Comparison of ENCODE assay signal across 19 cellular contexts in the genomic region with DNA sequence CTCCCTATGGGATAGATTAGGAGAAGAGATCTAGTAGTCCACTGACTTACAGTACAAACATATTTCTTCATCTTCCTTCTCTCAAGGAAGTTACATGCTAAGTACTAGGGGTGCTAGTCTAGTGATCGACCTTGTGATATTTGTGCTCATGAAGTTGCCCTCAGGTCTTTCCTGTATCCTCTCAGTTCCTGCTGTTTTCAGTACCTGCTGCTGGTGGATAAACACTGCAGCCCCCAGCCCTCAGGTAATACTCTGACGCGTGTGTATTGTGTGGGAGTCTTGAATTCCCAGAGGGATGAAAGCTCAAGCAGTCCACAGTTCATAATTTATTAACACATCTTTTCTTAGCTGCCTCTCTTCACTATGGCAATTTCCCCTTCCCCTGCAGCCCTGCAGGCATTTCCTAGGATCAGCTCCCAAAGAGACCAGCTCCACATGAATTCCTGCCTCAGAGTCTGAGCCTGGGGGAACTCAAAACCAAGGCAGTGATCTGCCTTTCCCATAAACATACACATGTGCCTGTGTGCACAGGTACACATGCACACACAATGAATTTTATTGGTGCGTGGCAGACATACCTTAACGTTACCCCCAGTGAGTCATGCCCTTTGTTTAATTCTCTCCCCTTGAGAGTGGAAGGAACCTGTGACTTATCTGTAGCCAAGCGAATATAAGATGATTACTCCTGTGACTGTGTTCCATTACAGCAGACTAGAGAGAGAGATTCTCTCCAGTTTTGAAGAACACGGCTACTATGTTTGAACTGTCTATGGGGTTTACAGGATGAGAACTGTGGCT. TPM values are rescaled to one million over a fixed set of nuclear protein-coding genes. Genes with fewer than 3 reads are reported as not detected.
DNase-seq lines count a peak whose midpoint lies in the region; ATAC-seq and TF ChIP-seq lines count a peak whose summit lies in the region.
"Had no signal": no experiment of that assay in that cellular context is flagged by ENCODE, and none has a peak within 500 bp of the region (broad histone marks: within the 10 kb centered on the region; RNA-seq: fewer than 3 reads in every experiment).

No MANE protein-coding gene starts in this region.

- H3K4me2 ChIP-seq in PC-9 = peak overlapping the region; percentile 71
- H3K4me2 ChIP-seq in smooth muscle cell = no peak overlapping the region

- peaks cover 76% of the 10 kb centered on the region for H3F3A ChIP-seq in PC-9 (ENCODE audit: insufficient read depth, low read depth)
- H3F3A ChIP-seq in smooth muscle cell (ENCODE audit: low read depth) = peaks cover 16% of the 10 kb centered on the region

- BruUV-seq in PC-9 (replicated peaks; lab: Mats Ljungman, UMichigan) = no TSS peak

- no peak overlapping the region for H3K9ac ChIP-seq in smooth muscle cell (ENCODE audit: low read depth)

- H3K4me3 ChIP-seq in PC-9 (no peak overlapping the region), smooth muscle cell (no peak overlapping the region), right cardiac atrium (ENCODE audit: low read length) (no peak overlapping the region)

- H3K27ac ChIP-seq in PC-9 (peak overlapping the region; percentile 35), smooth muscle cell (ENCODE audit: low read depth) (peak overlapping the region; percentile 51), right cardiac atrium (ENCODE audit: low read length) (no peak overlapping the region)

- no peaks in the 10 kb centered on the region for H3K9me2 ChIP-seq in PC-9 (ENCODE audit: insufficient read depth)

- no peaks in the 10 kb centered on the region for H3K27me3 ChIP-seq in PC-9 (ENCODE audit: insufficient read depth, low read depth)
- no peaks in the 10 kb centered on the region for H3K27me3 ChIP-seq in smooth muscle cell (ENCODE audit: low read depth)
- no peaks in the 10 kb centered on the region for H3K27me3 ChIP-seq in right cardiac atrium (ENCODE audit: control insufficient read depth, insufficient read depth)

- intact Hi-C loops in PC-9 (cut with micrococcal nuclease; ENCODE audit: unreplicated experiment) = no loop called here
- intact Hi-C loops in right cardiac atrium (cut with DNase I) = no loop called here

- ATAC-seq in GM18907 (IDR thresholded peaks at IDR 0.05; ENCODE audit: unreplicated experiment) (no peak), right cardiac atrium (no peak)
- ATAC-seq: effector memory CD8-positive, alpha-beta T cell had no signal

- H2AFZ ChIP-seq in PC-9 (no peak overlapping the region), smooth muscle cell (ENCODE audit: low read depth) (peak overlapping the region; percentile 5)

- H3K79me2 ChIP-seq in PC-9 (ENCODE audit: low read depth) (no peaks in the 10 kb centered on the region), smooth muscle cell (ENCODE audit: low read depth) (no peaks in the 10 kb centered on the region)

- H3K9me3 ChIP-seq in PC-9 (ENCODE audit: insufficient read depth, low read depth) (no peaks in the 10 kb centered on the region), smooth muscle cell (replicated peaks; ENCODE audit: low read depth) (no peaks in the 10 kb centered on the region), right cardiac atrium (ENCODE audit: control insufficient read depth, low read length) (no peaks in the 10 kb centered on the region)

- WGBS in smooth muscle cell (ENCODE audit: low lambda C conversion rate) = 72% methylated on average over 7 of the region's 7 CpGs
- WGBS in right cardiac atrium = 72% methylated on average over 7 of the region's 7 CpGs

- CTCF ChIA-PET in PC-9 (lab: Charles Lee) = no interaction called here

- TF ChIP-seq CTCF in PC-9 (conservative IDR thresholded peaks at IDR 0.05) (no peak), smooth muscle cell (IDR thresholded peaks at IDR 0.05; ENCODE audit: borderline replicate concordance, insufficient read depth, poor library complexity, severe bottlenecking) (no peak)

- POLR2A ChIA-PET in PC-9 (lab: Charles Lee; ENCODE audit: unreplicated experiment) = no interaction called here

- DNase-seq in NCI-H1417 (lab: John Stamatoyannopoulos, UW) (peak in 2 of 3 experiments; percentile 18 to 44), NCI-H1417 treated with DMSO at 0.1 percent for 48 hours (lab: John Stamatoyannopoulos, UW) (no peak), PC-9 (peak; percentile 20 to 91), islet precursor cell (peak; percentile 64), smooth muscle cell (lab: John Stamatoyannopoulos, UW; ENCODE audit: unreplicated experiment) (no peak), NCI-H446 (lab: John Stamatoyannopoulos, UW) (no peak), right cardiac atrium (no peak)
- DNase-seq: 8988T; activated CD8-positive, alpha-beta memory T cell treated with anti-CD3 and anti-CD28 coated beads for 24 hours; activated naive CD4-positive, alpha-beta T cell treated with anti-CD3 and anti-CD28 coated beads for 36 hours; CD4-positive, alpha-beta memory T cell; effector memory CD8-positive, alpha-beta T cell; NCI-H146; NCI-H510A; stimulated activated CD4-positive, alpha-beta T cell treated with anti-CD3 and anti-CD28 coated beads, Interleukin-4, amount 100 ng/mL, for 4 hours; stimulated activated naive CD4-positive, alpha-beta T cell had no signal

- peaks cover 88% of the 10 kb centered on the region for H3K4me1 ChIP-seq in PC-9 (replicated peaks; ENCODE audit: insufficient read depth)
- H3K4me1 ChIP-seq in smooth muscle cell (ENCODE audit: low read depth) = peaks cover 33% of the 10 kb centered on the region
- peaks cover 5% of the 10 kb centered on the region for H3K4me1 ChIP-seq in right cardiac atrium (ENCODE audit: control insufficient read depth, insufficient read depth, low read length)

- H4K20me1 ChIP-seq in PC-9 (ENCODE audit: insufficient read depth) (no peaks in the 10 kb centered on the region), smooth muscle cell (ENCODE audit: low read depth) (no peaks in the 10 kb centered on the region)

- H3K36me3 ChIP-seq in PC-9 (ENCODE audit: low read depth) = no peaks in the 10 kb centered on the region
- H3K36me3 ChIP-seq in smooth muscle cell (ENCODE audit: low read depth) = no peaks in the 10 kb centered on the region

RNA-seq across cellular contexts. Expression of gene HMGCS2, which starts 14.0 kb away (rescaled TPM):
- not detected in 2 replicates for total RNA-seq in PC-9 (2021)
- total RNA-seq in smooth muscle cell = not detected in 2 replicates
- 0.08 TPM in 1 of 2 replicates, not detected in the other for polyA plus RNA-seq in smooth muscle cell
- total RNA-seq in right cardiac atrium = 10 to 100 TPM in 3 of 4 donors, under 1 TPM in 1; 0.82 to 50.8 (median 21.4) TPM
- 18.5 TPM for polyA plus RNA-seq in right cardiac atrium
- total RNA-seq: activated naive CD4-positive, alpha-beta T cell treated with anti-CD3 and anti-CD28 coated beads for 36 hours; CD4-positive, alpha-beta memory T cell; myocyte; RPMI7951 had no signal
- polyA plus RNA-seq: CD4-positive, alpha-beta memory T cell had no signal

RNA-seq across cellular contexts. Expression of gene REG4, which starts 28.5 kb away (rescaled TPM):
- total RNA-seq in PC-9 (2021) (not detected in 2 replicates), smooth muscle cell (not detected in 2 replicates), right cardiac atrium (not detected)
- polyA plus RNA-seq in smooth muscle cell (0.30 TPM in 1 of 2 replicates, not detected in the other), right cardiac atrium (not detected)
- total RNA-seq: myocyte, RPMI7951 had no signal

Comparison
In these comparisons a context has a peak if more than half of its experiments do, and no peak if none do; other contexts are left out.
1. DNase-seq: peak in NCI-H1417 (2 of 3), PC-9 (2 of 2) and islet precursor cell (single experiment); none in NCI-H1417 treated with DMSO at 0.1 percent for 48 hours (single experiment), smooth muscle cell (single experiment), NCI-H446 (0 of 2) and right cardiac atrium (0 of 3).